22 cellular contexts compared by ENCODE assay signal in genomic region chr16:445566-445965, GRCh38.
"Had no signal": no experiment of that assay in that cellular context is flagged by ENCODE, and none has a peak within 500 bp of the region (broad histone marks: within the 10 kb centered on the region; RNA-seq: fewer than 3 reads in every experiment).

No MANE protein-coding gene starts in this region.

- H3K27ac ChIP-seq: ascending aorta, suprapubic skin, tibial artery had no signal

- H3K36me3 ChIP-seq: suprapubic skin had no signal

- H3K4me1 ChIP-seq: ascending aorta, suprapubic skin had no signal

- H3K4me3 ChIP-seq: ascending aorta, suprapubic skin, tibial artery had no signal

- ATAC-seq: left cardiac atrium; naive thymus-derived CD4-positive, alpha-beta T cell; stimulated activated naive B cell treated with anti-CD40 and anti-IgM and Interleukin-4, amounts not matched to agents 10 μg/mL and 1 μg/mL and 100 μg/mL, for 72 hours had no signal

- H3K27me3 ChIP-seq: ascending aorta, suprapubic skin, tibial artery had no signal

- DNase-seq: activated CD4-positive, alpha-beta memory T cell treated with anti-CD3 and anti-CD28 coated beads for 36 hours; activated CD4-positive, alpha-beta T cell treated with anti-CD3 and anti-CD28 coated beads, Interleukin-2, amount 10 ng/mL, durations not matched to agents 24 days and 14 days; activated CD4-positive, CD25-positive, alpha-beta regulatory T cell treated with anti-CD3 and anti-CD28 coated beads, Interleukin-2, amount 50 U/mL, for 72 hours; activated CD8-positive, alpha-beta memory T cell treated with anti-CD3 and anti-CD28 coated beads, Interleukin-2, amount 50 U/mL, for 48 hours; activated gamma-delta T cell; activated naive CD4-positive, alpha-beta T cell treated with anti-CD3 and anti-CD28 coated beads, Interleukin-2, amount 10 ng/mL, durations not matched to agents 7 days and 5 days; activated naive CD8-positive, alpha-beta T cell treated with anti-CD3 and anti-CD28 coated beads, Interleukin-2, amount 10 ng/mL, durations not matched to agents 7 days and 5 days; activated T-cell treated with anti-CD3 and anti-CD28 coated beads, Interleukin-2, amount 50 U/mL, for 24 hours; head of caudate nucleus; hippocampal formation; left cardiac atrium; mammary epithelial cell; midbrain; naive thymus-derived CD4-positive, alpha-beta T cell; occipital lobe; stimulated activated CD4-positive, alpha-beta T cell treated with anti-CD3 and anti-CD28 coated beads, Interleukin-15, amount 100 ng/mL, for 24 hours; stimulated activated CD4-positive, alpha-beta T cell treated with anti-CD3 and anti-CD28 coated beads, Interleukin-2, amount 100 ng/mL, for 24 hours; stimulated activated naive B cell treated with anti-CD40 and anti-IgM and Interleukin-4, amounts not matched to agents 10 μg/mL and 1 μg/mL and 100 μg/mL, for 72 hours; T1000; tibial artery had no signal

- H3K9me3 ChIP-seq: ascending aorta, suprapubic skin, tibial artery had no signal
